Comparison of ENCODE assay signal across 14 cellular contexts in genomic region chr19:40241809-40242384, GRCh38. TPM values are rescaled to one million over a fixed set of nuclear protein-coding genes. Genes with fewer than 3 reads are reported as not detected.
DNase-seq lines count a peak whose midpoint lies in the region; ATAC-seq, FAIRE-seq and TF ChIP-seq lines count a peak whose summit lies in the region.
"Had no signal": no experiment of that assay in that cellular context is flagged by ENCODE, and none has a peak within 500 bp of the region (broad histone marks: within the 10 kb centered on the region; RNA-seq: fewer than 3 reads in every experiment).

No MANE protein-coding gene starts in this region.

- H3K4me3 ChIP-seq in endothelial cell of umbilical vein (replicated peaks in 1 of 3; ENCODE audit: insufficient read depth in 1 of 3, low read depth in 1 of 3, low read length in 3 of 3) (no peak overlapping the region), right lobe of liver (no peak overlapping the region), skeletal muscle tissue (ENCODE audit: low read length in 3 of 3) (peak overlapping the region in 1 of 3 donors; percentile 43)
- H3K4me3 ChIP-seq: PC-9 had no signal

- H3K36me3 ChIP-seq in endothelial cell of umbilical vein (ENCODE audit: control insufficient read depth in 2 of 2, extremely low read depth in 1 of 2, insufficient read depth in 2 of 2, low read length in 2 of 2): peaks cover 4 to 23% of the 10 kb centered on the region in 2 experiments
- peaks cover 0 to 55% (median 25%) of the 10 kb centered on the region in 4 donors for H3K36me3 ChIP-seq in right lobe of liver
- peaks cover 43 to 54% (median 45%) of the 10 kb centered on the region in 3 donors for H3K36me3 ChIP-seq in skeletal muscle tissue (ENCODE audit: control insufficient read depth in 3 of 3, insufficient read depth in 3 of 3, low read length in 3 of 3)

- peak; percentile 99 for FAIRE-seq in endothelial cell of umbilical vein (lab: Jason Lieb, UNC)

- TF ChIP-seq CTCF in endothelial cell of umbilical vein (IDR thresholded peaks at IDR 0.05; ENCODE audit: extremely low read depth in 1 of 2, insufficient read depth in 1 of 2, low read depth in 1 of 2, low read length in 2 of 2) (no peak), right lobe of liver (IDR thresholded peaks at IDR 0.05) (no peak)

- peaks cover 4% of the 10 kb centered on the region for H3K79me2 ChIP-seq in endothelial cell of umbilical vein (ENCODE audit: control insufficient read depth, insufficient read depth, low read length)

- H3K27me3 ChIP-seq in endothelial cell of umbilical vein (ENCODE audit: control insufficient read depth in 2 of 2, insufficient read depth in 2 of 2, low read length in 2 of 2) (no peaks in the 10 kb centered on the region), right lobe of liver (no peaks in the 10 kb centered on the region), skeletal muscle tissue (ENCODE audit: control insufficient read depth in 3 of 3, insufficient read depth in 3 of 3, low read length in 3 of 3) (no peaks in the 10 kb centered on the region)

- POLR2A ChIA-PET in endothelial cell of umbilical vein (lab: Charles Lee): no interaction called here

- no peaks in the 10 kb centered on the region for H3K27me3 Mint-ChIP-seq in activated T-helper 17 cell treated with anti-CD3 and anti-CD28 coated beads, Interleukin-2, amount 50 U/mL, for 72 hours
- H3K27me3 Mint-ChIP-seq: activated CD4-positive, alpha-beta memory T cell treated with anti-CD3 and anti-CD28 coated beads for 36 hours; naive thymus-derived CD8-positive, alpha-beta T cell had no signal

- H3K27ac ChIP-seq in endothelial cell of umbilical vein (ENCODE audit: insufficient read depth, low read depth, low read length) (peak overlapping the region; percentile 60), right lobe of liver (no peak overlapping the region), skeletal muscle tissue (ENCODE audit: low read depth, low read length) (no peak overlapping the region)
- H3K27ac ChIP-seq: C4-2B, PC-9 had no signal

- H3K4me1 Mint-ChIP-seq in activated T-helper 17 cell treated with anti-CD3 and anti-CD28 coated beads, Interleukin-2, amount 50 U/mL, for 72 hours: no peaks in the 10 kb centered on the region

- peaks cover 70% of the 10 kb centered on the region for H3K36me3 Mint-ChIP-seq in activated T-helper 17 cell treated with anti-CD3 and anti-CD28 coated beads, Interleukin-2, amount 50 U/mL, for 72 hours (ENCODE audit: low read depth)

- H3K9me3 Mint-ChIP-seq in activated T-helper 17 cell treated with anti-CD3 and anti-CD28 coated beads, Interleukin-2, amount 50 U/mL, for 72 hours: no peaks in the 10 kb centered on the region
- H3K9me3 Mint-ChIP-seq: activated CD4-positive, alpha-beta memory T cell treated with anti-CD3 and anti-CD28 coated beads for 36 hours; naive thymus-derived CD8-positive, alpha-beta T cell had no signal

- no TSS peak for BruUV-seq in endothelial cell of umbilical vein (replicated peaks; lab: Mats Ljungman, UMichigan)

- no peak overlapping the region for H3K4me3 Mint-ChIP-seq in activated T-helper 17 cell treated with anti-CD3 and anti-CD28 coated beads, Interleukin-2, amount 50 U/mL, for 72 hours
- H3K4me3 Mint-ChIP-seq: activated CD4-positive, alpha-beta memory T cell treated with anti-CD3 and anti-CD28 coated beads for 36 hours had no signal

- CTCF ChIA-PET in endothelial cell of umbilical vein (lab: Charles Lee): no interaction called here

- H3K4me2 ChIP-seq in endothelial cell of umbilical vein (ENCODE audit: insufficient read depth, low read length): peak overlapping the region; percentile 43
- H3K4me2 ChIP-seq: PC-9 had no signal

- intact Hi-C loops in endothelial cell of umbilical vein (cut with micrococcal nuclease) (loop anchor here (2.0 kb wide), 1 partner anchor 43 kb away; the partner anchor contains the start of gene AKT2), right lobe of liver (cut with DNase I) (no loop called here)

- no peak for ATAC-seq in activated T-helper 17 cell treated with anti-CD3 and anti-CD28 coated beads, Interleukin-2, amount 50 U/mL, for 72 hours (replicated peaks)
- ATAC-seq in right lobe of liver: peak; percentile 24 to 58 (median 45)
- ATAC-seq: naive thymus-derived CD8-positive, alpha-beta T cell had no signal

- H4K20me1 ChIP-seq in endothelial cell of umbilical vein (replicated peaks; ENCODE audit: control insufficient read depth, extremely low read depth, insufficient read depth, low read length): no peaks in the 10 kb centered on the region

- H3K9ac ChIP-seq in endothelial cell of umbilical vein (replicated peaks; ENCODE audit: extremely low read depth, insufficient read depth, low read length) (no peak overlapping the region), skeletal muscle tissue (ENCODE audit: low read depth in 1 of 3, low read length in 3 of 3) (peak overlapping the region in 2 of 3 donors; percentile 10 to 16)

- H3K9me1 ChIP-seq in endothelial cell of umbilical vein (replicated peaks; ENCODE audit: control insufficient read depth, extremely low read depth, insufficient read depth, low read length): no peaks in the 10 kb centered on the region

- TF ChIP-seq POLR2A in endothelial cell of umbilical vein (IDR thresholded peaks at IDR 0.05; ENCODE audit: low read depth, low read length) (no peak), right lobe of liver (IDR thresholded peaks at IDR 0.05) (no peak)

- no peaks in the 10 kb centered on the region for H3K9me3 ChIP-seq in endothelial cell of umbilical vein (replicated peaks; ENCODE audit: control insufficient read depth, insufficient read depth, low read length)
- H3K9me3 ChIP-seq in right lobe of liver: no peaks in the 10 kb centered on the region
- no peaks in the 10 kb centered on the region for H3K9me3 ChIP-seq in skeletal muscle tissue (ENCODE audit: control insufficient read depth in 3 of 3, low read length in 3 of 3)

- dilution Hi-C loops in endothelial cell of umbilical vein (cut with MboI; ENCODE audit: extremely low pct_ligation_motif_present, low sequenced_read_pairs): no loop called here

- WGBS in right lobe of liver (ENCODE audit: insufficient coverage, low coverage, low lambda C conversion rate, missing lambda C conversion rate): 41% methylated on average over 8 of the region's 21 CpGs

- H3K4me1 ChIP-seq in endothelial cell of umbilical vein (ENCODE audit: control insufficient read depth, extremely low read depth, insufficient read depth, low read length) (peaks cover 16% of the 10 kb centered on the region), right lobe of liver (peaks cover 0 to 15% (median 3%) of the 10 kb centered on the region in 4 donors), skeletal muscle tissue (ENCODE audit: control insufficient read depth in 3 of 3, insufficient read depth in 3 of 3, low read length in 3 of 3) (peaks cover 21 to 28% (median 25%) of the 10 kb centered on the region in 3 donors)

- DNase-seq in endothelial cell of umbilical vein (ENCODE audit: low read depth, low spot score) (peak; percentile 91), right lobe of liver (peak in 1 of 3 donors; percentile 55), HCEC 1CT (no peak), HuH-7 (ENCODE audit: low spot score) (no peak), COR-L47 (lab: John Stamatoyannopoulos, UW) (no peak), germinal center (ENCODE audit: low spot score) (no peak)
- DNase-seq: activated CD4-positive, alpha-beta memory T cell treated with anti-CD3 and anti-CD28 coated beads for 36 hours; activated gamma-delta T cell treated with Interleukin-2 at 50 U/mL for 16 hours; naive thymus-derived CD8-positive, alpha-beta T cell; PC-9 had no signal

- no peak overlapping the region for H2AFZ ChIP-seq in endothelial cell of umbilical vein (ENCODE audit: low read depth, low read length)
- H2AFZ ChIP-seq: PC-9 had no signal

- peak overlapping the region; percentile 25 for H3K27ac Mint-ChIP-seq in activated T-helper 17 cell treated with anti-CD3 and anti-CD28 coated beads, Interleukin-2, amount 50 U/mL, for 72 hours
- H3K27ac Mint-ChIP-seq: activated CD4-positive, alpha-beta memory T cell treated with anti-CD3 and anti-CD28 coated beads for 36 hours had no signal

RNA-seq across cellular contexts. Expression of gene CCNP, which starts 15.4 kb away (rescaled TPM):
- under 1 TPM; 0.28 to 0.48 TPM for total RNA-seq in activated T-helper 17 cell treated with anti-CD3 and anti-CD28 coated beads, Interleukin-2, amount 50 U/mL, for 72 hours
- not detected in 2 replicates for total RNA-seq in endothelial cell of umbilical vein
- polyA plus RNA-seq in endothelial cell of umbilical vein: 0.10 TPM in 1 of 2 replicates, not detected in the other
- not detected in 2 replicates for polyA plus RNA-seq in endothelial cell of umbilical vein (2011; cell fraction: cytosol; rRNA removed)
- 0.41 and 0.42 TPM in 2 replicates for polyA plus RNA-seq in endothelial cell of umbilical vein (2011; cell fraction: nucleus; rRNA removed)
- polyA plus RNA-seq in endothelial cell of umbilical vein (2012): not detected in 2 replicates
- polyA minus RNA-seq in endothelial cell of umbilical vein: 0.15 TPM in 1 of 2 replicates, not detected in the other
- not detected for polyA minus RNA-seq in endothelial cell of umbilical vein (2011; cell fraction: cytosol; rRNA and poly(A)+ RNA removed)
- not detected in 2 replicates for polyA minus RNA-seq in endothelial cell of umbilical vein (2011; cell fraction: nucleus; rRNA and poly(A)+ RNA removed)
- 1 to 10 TPM; 1.5 to 8.7 (median 3.9) TPM for total RNA-seq in right lobe of liver
- not detected for total RNA-seq in skeletal muscle tissue
- total RNA-seq: activated CD4-positive, alpha-beta memory T cell treated with anti-CD3 and anti-CD28 coated beads for 36 hours had no signal

RNA-seq across cellular contexts. Expression of gene TTC9B, which starts 23.7 kb away (rescaled TPM):
- total RNA-seq in activated T-helper 17 cell treated with anti-CD3 and anti-CD28 coated beads, Interleukin-2, amount 50 U/mL, for 72 hours: 1 to 10 TPM in 1 of 2 donors, not detected in 1; 1.1 TPM
- total RNA-seq in endothelial cell of umbilical vein (not detected in 2 replicates), right lobe of liver (not detected), skeletal muscle tissue (not detected)
- polyA plus RNA-seq in endothelial cell of umbilical vein: not detected in 2 replicates
- polyA plus RNA-seq in endothelial cell of umbilical vein (2011; cell fraction: cytosol; rRNA removed): not detected in 2 replicates
- not detected in 2 replicates for polyA plus RNA-seq in endothelial cell of umbilical vein (2011; cell fraction: nucleus; rRNA removed)
- polyA plus RNA-seq in endothelial cell of umbilical vein (2012): 0.13 and 0.14 TPM in 2 replicates
- not detected in 2 replicates for polyA minus RNA-seq in endothelial cell of umbilical vein
- not detected for polyA minus RNA-seq in endothelial cell of umbilical vein (2011; cell fraction: cytosol; rRNA and poly(A)+ RNA removed)
- not detected in 2 replicates for polyA minus RNA-seq in endothelial cell of umbilical vein (2011; cell fraction: nucleus; rRNA and poly(A)+ RNA removed)
- total RNA-seq: activated CD4-positive, alpha-beta memory T cell treated with anti-CD3 and anti-CD28 coated beads for 36 hours; naive thymus-derived CD8-positive, alpha-beta T cell; T-helper 2 cell treated with Interferon-gamma antibody and Interleukin-4, amounts not matched to agents 100 ng/mL and 5 ng/mL, for 36 hours had no signal
- polyA plus RNA-seq: naive thymus-derived CD8-positive, alpha-beta T cell had no signal

RNA-seq across cellular contexts. Expression of gene AKT2, which starts 43.2 kb away (rescaled TPM):
- 100 to 1,000 TPM; 123 to 163 TPM for total RNA-seq in activated T-helper 17 cell treated with anti-CD3 and anti-CD28 coated beads, Interleukin-2, amount 50 U/mL, for 72 hours
- total RNA-seq in endothelial cell of umbilical vein: 65.2 and 70.1 TPM in 2 replicates
- polyA plus RNA-seq in endothelial cell of umbilical vein: 69.8 and 88.6 TPM in 2 replicates
- polyA plus RNA-seq in endothelial cell of umbilical vein (2011; cell fraction: cytosol; rRNA removed): 27.3 and 31.5 TPM in 2 replicates
- polyA plus RNA-seq in endothelial cell of umbilical vein (2011; cell fraction: nucleus; rRNA removed): 314 and 324 TPM in 2 replicates
- 38.7 and 50.2 TPM in 2 replicates for polyA plus RNA-seq in endothelial cell of umbilical vein (2012)
- polyA minus RNA-seq in endothelial cell of umbilical vein: 68.7 and 74.1 TPM in 2 replicates
- polyA minus RNA-seq in endothelial cell of umbilical vein (2011; cell fraction: cytosol; rRNA and poly(A)+ RNA removed): 70.6 TPM
- polyA minus RNA-seq in endothelial cell of umbilical vein (2011; cell fraction: nucleus; rRNA and poly(A)+ RNA removed): 78.0 and 82.8 TPM in 2 replicates
- 100 to 1,000 TPM in 3 of 6 experiments, 10 to 100 TPM in 3; 83.2 to 132 (median 107) TPM for total RNA-seq in right lobe of liver
- total RNA-seq in skeletal muscle tissue: 91.3 TPM

RNA-seq across cellular contexts. Expression of gene MAP3K10, which starts 50.7 kb away (rescaled TPM):
- 10 to 100 TPM; 11.1 to 12.9 TPM for total RNA-seq in activated T-helper 17 cell treated with anti-CD3 and anti-CD28 coated beads, Interleukin-2, amount 50 U/mL, for 72 hours
- total RNA-seq in endothelial cell of umbilical vein (16.5 and 19.4 TPM in 2 replicates), right lobe of liver (1 to 10 TPM; 4.2 to 7.0 (median 6.5) TPM), skeletal muscle tissue (3.1 TPM)
- polyA plus RNA-seq in endothelial cell of umbilical vein: 6.3 and 7.7 TPM in 2 replicates
- 3.4 and 5.2 TPM in 2 replicates for polyA plus RNA-seq in endothelial cell of umbilical vein (2011; cell fraction: cytosol; rRNA removed)
- 21.3 and 22.1 TPM in 2 replicates for polyA plus RNA-seq in endothelial cell of umbilical vein (2011; cell fraction: nucleus; rRNA removed)
- polyA plus RNA-seq in endothelial cell of umbilical vein (2012): 6.6 and 9.7 TPM in 2 replicates
- 7.1 and 7.5 TPM in 2 replicates for polyA minus RNA-seq in endothelial cell of umbilical vein
- 6.2 TPM for polyA minus RNA-seq in endothelial cell of umbilical vein (2011; cell fraction: cytosol; rRNA and poly(A)+ RNA removed)
- polyA minus RNA-seq in endothelial cell of umbilical vein (2011; cell fraction: nucleus; rRNA and poly(A)+ RNA removed): 11.0 and 17.9 TPM in 2 replicates
